Comparison of ENCODE assay signal across 1 cellular context in genomic region chr19:44742353-44743031, GRCh38.
TF ChIP-seq lines count a peak whose summit lies in the region.

No MANE protein-coding gene starts in this region.

TF ChIP-seq in endothelial cell of umbilical vein, 7 proteins besides CTCF, POLR2A, EP300 and RAD21:
- peak; percentile 26 for TF ChIP-seq FOS (IDR thresholded peaks at IDR 0.05; ENCODE audit: borderline replicate concordance, insufficient read depth, low read length)
- TF ChIP-seq POLR2AphosphoS5 (IDR thresholded peaks at IDR 0.05; ENCODE audit: insufficient read depth, low read depth, low read length), result peak; percentile 10
